ENCODE assay signal across 1 cellular context in genomic region chr3:136022518-136023263, GRCh38.
TF ChIP-seq lines count a peak whose summit lies in the region.

No MANE protein-coding gene starts in this region.

TF ChIP-seq in GM12878, 131 proteins besides CTCF, POLR2A, EP300 and RAD21:
- no peak for TF ChIP-seq BACH1 (IDR thresholded peaks at IDR 0.05; ENCODE audit: borderline replicate concordance)
- no peak for TF ChIP-seq BCLAF1 (IDR thresholded peaks at IDR 0.05)
- TF ChIP-seq DPF2 (IDR thresholded peaks at IDR 0.05): no peak
- no peak for TF ChIP-seq MXI1 (IDR thresholded peaks at IDR 0.05; ENCODE audit: low read depth, low read length)
- no peak for TF ChIP-seq ZNF687 (IDR thresholded peaks at IDR 0.05)
- no peak for TF ChIP-seq MTA2 (IDR thresholded peaks at IDR 0.05; ENCODE audit: low read depth)
- TF ChIP-seq RB1 (IDR thresholded peaks at IDR 0.05; ENCODE audit: borderline replicate concordance): no peak
- TF ChIP-seq CHD1 (IDR thresholded peaks at IDR 0.05; ENCODE audit: low read depth, low read length): no peak
- no peak for TF ChIP-seq NR2C2 (IDR thresholded peaks at IDR 0.05; ENCODE audit: borderline replicate concordance, control insufficient read depth, insufficient read length, low read depth)
- TF ChIP-seq E2F8 (IDR thresholded peaks at IDR 0.05; ENCODE audit: low read depth, partially characterized antibody): no peak
- TF ChIP-seq CEBPB (IDR thresholded peaks at IDR 0.05; ENCODE audit: borderline replicate concordance in 1 of 2, low read depth in 2 of 2, low read length in 2 of 2): no peak
- no peak for TF ChIP-seq HCFC1 (IDR thresholded peaks at IDR 0.05; ENCODE audit: low read length)
